ENCODE assay signal across 8 cellular contexts in genomic region chr7:43673243-43673976, GRCh38. TPM values are rescaled to one million over a fixed set of nuclear protein-coding genes. Genes with fewer than 3 reads are reported as not detected.
DNase-seq lines count a peak whose midpoint lies in the region; ATAC-seq, FAIRE-seq and TF ChIP-seq lines count a peak whose summit lies in the region.
"Not testable (repeated sequence)": the region's sequence is repeated elsewhere in the genome, so short reads cannot be mapped to it uniquely, and the experiment has no call there.

No MANE protein-coding gene starts in this region.

- H3K79me2 ChIP-seq in Karpas-422 (ENCODE audit: low read length) (peaks cover 94% of the 10 kb centered on the region), endothelial cell of umbilical vein (ENCODE audit: control insufficient read depth, insufficient read depth, low read length) (peaks cover 37% of the 10 kb centered on the region), HepG2 (ENCODE audit: insufficient read depth, low read length) (peaks cover 90% of the 10 kb centered on the region)

- POLR2A ChIA-PET in A673 (lab: Charles Lee; ENCODE audit: low non-redundant PET); endothelial cell of umbilical vein (lab: Charles Lee): not testable (repeated sequence)
- POLR2A ChIA-PET in HepG2 (lab: Yijun Ruan, JAX): interaction anchor here (1.1 kb wide), 1 partner anchor 89 kb away, joined by 3 read pairs; no protein-coding TSS in a partner anchor

- not testable (repeated sequence) for H3K9me1 ChIP-seq in endothelial cell of umbilical vein (replicated peaks; ENCODE audit: control insufficient read depth, extremely low read depth, insufficient read depth, low read length)

- not testable (repeated sequence) for H2AFZ ChIP-seq in Karpas-422 (ENCODE audit: low read length); endothelial cell of umbilical vein (ENCODE audit: low read depth, low read length); HepG2 (ENCODE audit: low read length)

- not testable (repeated sequence) for H3K27me3 ChIP-seq in A673 (replicated peaks; ENCODE audit: insufficient read depth, low read depth, low read length, poor library complexity); Karpas-422 (ENCODE audit: low read length); endothelial cell of umbilical vein (ENCODE audit: control insufficient read depth in 2 of 2, insufficient read depth in 2 of 2, low read length in 2 of 2); HepG2 (ENCODE audit: control insufficient read depth in 1 of 2, insufficient read depth in 2 of 2, low read length in 2 of 2); stomach

- not testable (repeated sequence) for H3K9ac ChIP-seq in Karpas-422 (ENCODE audit: low read length); endothelial cell of umbilical vein (replicated peaks; ENCODE audit: extremely low read depth, insufficient read depth, low read length); HepG2 (ENCODE audit: insufficient read depth, low read depth, low read length)

- not testable (repeated sequence) for H3K27ac ChIP-seq in A673 (ENCODE audit: low read depth, low read length, poor library complexity, severe bottlenecking)
- peak overlapping the region; percentile 25; the same call in 1 of the 2 replicates for H3K27ac ChIP-seq in Karpas-422 (ENCODE audit: low read length)
- peak overlapping the region; percentile 64 for H3K27ac ChIP-seq in endothelial cell of umbilical vein (ENCODE audit: insufficient read depth, low read depth, low read length)
- peak overlapping the region; percentile 69 for H3K27ac ChIP-seq in HepG2 (ENCODE audit: extremely low read length, insufficient read depth, low read length)
- H3K27ac ChIP-seq in stomach: peak overlapping the region in 3 of 5 donors; percentile 60 to 68 (median 62)

- intact Hi-C loops in A673 (cut with micrococcal nuclease; ENCODE audit: unreplicated experiment); endothelial cell of umbilical vein (cut with micrococcal nuclease); HepG2 (cut with micrococcal nuclease; ENCODE audit: unreplicated experiment); stomach (cut with DNase I; ENCODE audit: low total_unique reads): not testable (repeated sequence)

- peaks cover 11% of the 10 kb centered on the region for H3K9me3 ChIP-seq in A673 (ENCODE audit: low read depth, low read length, poor library complexity, severe bottlenecking)
- peaks cover 13% of the 10 kb centered on the region for H3K9me3 ChIP-seq in Karpas-422 (ENCODE audit: low read length)
- H3K9me3 ChIP-seq in endothelial cell of umbilical vein (replicated peaks; ENCODE audit: control insufficient read depth, insufficient read depth, low read length); HepG2 (ENCODE audit: low read length); stomach: not testable (repeated sequence)

- ATAC-seq in HepG2: not testable (repeated sequence)

- CTCF ChIA-PET in A673 (lab: Charles Lee): interaction anchor here (0.9 kb wide), 1 partner anchor 90 kb away, joined by 3 read pairs; the partner anchor contains the start of gene STK17A
- CTCF ChIA-PET in endothelial cell of umbilical vein (lab: Charles Lee): interaction anchor here (0.9 to 1.6 kb wide), 5 partner anchors 9 to 91 kb away, joined by 3 to 4 read pairs (median 3); partner anchors contain the start of gene STK17A
- CTCF ChIA-PET in HepG2 (lab: Yijun Ruan, JAX; ENCODE audit: low intra/inter-chr PET ratio, low total read pairs): not testable (repeated sequence)

- BruUV-seq in A673 (replicated peaks; lab: Mats Ljungman, UMichigan); endothelial cell of umbilical vein (replicated peaks; lab: Mats Ljungman, UMichigan); HepG2 (replicated peaks; lab: Mats Ljungman, UMichigan): not testable (repeated sequence)

- FAIRE-seq in GM18507 (lab: Jason Lieb, UNC) (peak; percentile 66), RCC 7860 (lab: Jason Lieb, UNC) (peak; percentile 97)
- not testable (repeated sequence) for FAIRE-seq in endothelial cell of umbilical vein (lab: Jason Lieb, UNC); HepG2 (lab: Jason Lieb, UNC)

- not testable (repeated sequence) for TF ChIP-seq EP300 in HepG2 (IDR thresholded peaks at IDR 0.05; ENCODE audit: low read depth in 2 of 2, low read length in 2 of 2); HepG2 (CRISPR knock-in tag; IDR thresholded peaks at IDR 0.05; ENCODE audit: borderline replicate concordance); stomach (IDR thresholded peaks at IDR 0.05)

- not testable (repeated sequence) for TF ChIP-seq RAD21 in HepG2 (CRISPR knock-in tag; IDR thresholded peaks at IDR 0.05)

- not testable (repeated sequence) for H3K4me3 ChIP-seq in A673 (ENCODE audit: low read depth, low read length, poor library complexity, severe bottlenecking); astrocyte of the cerebellum (ENCODE audit: low read depth, low read length); endothelial cell of umbilical vein (replicated peaks in 1 of 3; ENCODE audit: insufficient read depth in 1 of 3, low read depth in 1 of 3, low read length in 3 of 3); HepG2 (replicated peaks in 1 of 3; ENCODE audit: insufficient read depth in 1 of 3, low read depth in 2 of 3, low read length in 3 of 3); stomach
- H3K4me3 ChIP-seq in Karpas-422 (ENCODE audit: low read length): 0 out of 2 replicates have a peak overlapping the region, but pooled peaks have one; percentile 16

- dilution Hi-C loops in endothelial cell of umbilical vein (cut with MboI; ENCODE audit: extremely low pct_ligation_motif_present, low sequenced_read_pairs): not testable (repeated sequence)

- H3K4me2 ChIP-seq in Karpas-422 (ENCODE audit: low read depth, low read length, poor library complexity, severe bottlenecking); endothelial cell of umbilical vein (ENCODE audit: insufficient read depth, low read length); HepG2 (ENCODE audit: low read depth, low read length): not testable (repeated sequence)

- not testable (repeated sequence) for TF ChIP-seq POLR2A in endothelial cell of umbilical vein (IDR thresholded peaks at IDR 0.05; ENCODE audit: low read depth, low read length); HepG2 (IDR thresholded peaks at IDR 0.05; ENCODE audit: insufficient read depth in 1 of 2, low read depth in 2 of 2, low read length in 2 of 2); stomach (IDR thresholded peaks at IDR 0.05)

- not testable (repeated sequence) for H3K4me1 ChIP-seq in A673 (ENCODE audit: insufficient read depth, low read length, poor library complexity, severe bottlenecking)
- H3K4me1 ChIP-seq in Karpas-422 (ENCODE audit: low read length): peaks cover 21% of the 10 kb centered on the region
- peaks cover 22% of the 10 kb centered on the region for H3K4me1 ChIP-seq in endothelial cell of umbilical vein (ENCODE audit: control insufficient read depth, extremely low read depth, insufficient read depth, low read length)
- peaks cover 34% of the 10 kb centered on the region for H3K4me1 ChIP-seq in HepG2 (ENCODE audit: insufficient read depth, low read length)
- H3K4me1 ChIP-seq in stomach: peaks cover 0 to 45% (median 11%) of the 10 kb centered on the region in 4 donors

- not testable (repeated sequence) for H3K36me3 ChIP-seq in A673 (ENCODE audit: insufficient read depth, low read length, poor library complexity, severe bottlenecking); Karpas-422 (ENCODE audit: insufficient read depth, low read length); endothelial cell of umbilical vein (ENCODE audit: control insufficient read depth in 2 of 2, extremely low read depth in 1 of 2, insufficient read depth in 2 of 2, low read length in 2 of 2); HepG2 (replicated peaks in 1 of 2; ENCODE audit: control insufficient read depth in 1 of 2, insufficient read depth in 2 of 2, low read length in 2 of 2); stomach

- DNase-seq in A673 (ENCODE audit: low spot score) (peak; percentile 11), Karpas-422 (peak; percentile 69), RCC 7860 (ENCODE audit: low spot score) (peak; percentile 70), astrocyte of the cerebellum (ENCODE audit: low read depth) (peak; percentile 42)
- DNase-seq in GM18507 (ENCODE audit: extremely low spot score, insufficient read length, low read depth); endothelial cell of umbilical vein (ENCODE audit: low read depth, low spot score); HepG2 (ENCODE audit: low spot score); stomach: not testable (repeated sequence)

- in situ Hi-C loops in astrocyte of the cerebellum (cut with HindIII; ENCODE audit: low sequenced_read_pairs); HepG2 (cut with HindIII; ENCODE audit: extremely low pct_ligation_motif_present, low pct_unique_long_range_greater_than_20kb): not testable (repeated sequence)

- TF ChIP-seq CTCF in A673 (conservative IDR thresholded peaks at IDR 0.05; ENCODE audit: low read depth, low read length); astrocyte of the cerebellum (IDR thresholded peaks at IDR 0.05; ENCODE audit: low read depth, low read length, missing control alignments); endothelial cell of umbilical vein (IDR thresholded peaks at IDR 0.05; ENCODE audit: extremely low read depth in 1 of 2, insufficient read depth in 1 of 2, low read depth in 1 of 2, low read length in 2 of 2); HepG2 (CRISPR knock-in tag; IDR thresholded peaks at IDR 0.05); stomach (IDR thresholded peaks at IDR 0.05): not testable (repeated sequence)

- not testable (repeated sequence) for H3K9me2 ChIP-seq in Karpas-422 (replicated peaks; ENCODE audit: insufficient read depth, low read length)

- not testable (repeated sequence) for H4K20me1 ChIP-seq in Karpas-422 (ENCODE audit: insufficient read depth, low read depth, low read length); endothelial cell of umbilical vein (replicated peaks; ENCODE audit: control insufficient read depth, extremely low read depth, insufficient read depth, low read length); HepG2 (ENCODE audit: insufficient read depth, low read length)

- 87% methylated on average over 5 of the region's 5 CpGs for WGBS in HepG2 (ENCODE audit: low lambda C conversion rate)
- 76 to 94% (median 88%) methylated on average over 5 of the region's 5 CpGs for WGBS in stomach, 5 donors

RNA-seq across cellular contexts. Expression of gene COA1, which starts 55.9 kb away (rescaled TPM):
- total RNA-seq in A673 (2021) (105 and 115 TPM in 2 replicates), endothelial cell of umbilical vein (55.1 and 58.0 TPM in 2 replicates), HepG2 (2016; rRNA removed; fragmentation: Illumina TruSeq; extraction: Trizol) (65.7 and 73.8 TPM in 2 replicates), stomach (100 to 1,000 TPM in 1 of 5 donors, 10 to 100 TPM in 4; 13.9 to 184 (median 95.3) TPM)
- 60.2 TPM in 2 replicates for total RNA-seq in Karpas-422 (2014; rRNA removed; shearing (Covaris generic); ENCODE audit: low replicate concordance)
- polyA plus RNA-seq in endothelial cell of umbilical vein (24.8 and 38.1 TPM in 2 replicates), HepG2 (2011; rRNA removed) (32.1 and 33.2 TPM in 2 replicates), stomach (10 to 100 TPM; 44.7 to 55.1 (median 46.6) TPM)
- 21.7 and 24.3 TPM in 2 replicates for polyA plus RNA-seq in endothelial cell of umbilical vein (2011; cell fraction: cytosol; rRNA removed)
- polyA plus RNA-seq in endothelial cell of umbilical vein (2011; cell fraction: nucleus; rRNA removed): 52.7 and 53.5 TPM in 2 replicates
- polyA plus RNA-seq in endothelial cell of umbilical vein (2012): 38.3 and 57.1 TPM in 2 replicates
- polyA minus RNA-seq in endothelial cell of umbilical vein: 68.0 and 68.7 TPM in 2 replicates
- 30.3 TPM for polyA minus RNA-seq in endothelial cell of umbilical vein (2011; cell fraction: cytosol; rRNA and poly(A)+ RNA removed)
- 81.5 and 105 TPM in 2 replicates for polyA minus RNA-seq in endothelial cell of umbilical vein (2011; cell fraction: nucleus; rRNA and poly(A)+ RNA removed)
- 55.7 and 58.2 TPM in 2 replicates for total RNA-seq in HepG2 (2016; cell fraction: cytosol; rRNA removed; fragmentation: Illumina TruSeq; extraction: Trizol; ENCODE audit: low read depth)
- 70.5 and 77.2 TPM in 2 replicates for total RNA-seq in HepG2 (2016; cell fraction: insoluble cytoplasmic fraction; rRNA removed; fragmentation: Illumina TruSeq; extraction: Trizol)
- total RNA-seq in HepG2 (2016; cell fraction: membrane; rRNA removed; fragmentation: Illumina TruSeq; extraction: Trizol): 72.3 and 77.3 TPM in 2 replicates
- total RNA-seq in HepG2 (2016; cell fraction: nucleus; rRNA removed; fragmentation: Illumina TruSeq; extraction: Trizol): 76.7 and 96.2 TPM in 2 replicates
- 26.3 and 35.6 TPM in 2 replicates for polyA plus RNA-seq in HepG2 (2011; cell fraction: cytosol; rRNA removed)
- 25.4 and 32.3 TPM in 2 replicates for polyA plus RNA-seq in HepG2 (2011; cell fraction: nucleus; rRNA removed)
- 50.0 and 53.2 TPM in 2 replicates for polyA plus RNA-seq in HepG2 (2012)
- polyA plus RNA-seq in HepG2 (2016; cell fraction: cytosol; fragmentation: Illumina TruSeq; extraction: Trizol; ENCODE audit: low read depth): 44.5 and 61.1 TPM in 2 replicates
- polyA plus RNA-seq in HepG2 (2016; cell fraction: insoluble cytoplasmic fraction; fragmentation: Illumina TruSeq; extraction: Trizol; ENCODE audit: low read depth): 79.5 and 94.9 TPM in 2 replicates
- polyA plus RNA-seq in HepG2 (2016; cell fraction: membrane; fragmentation: Illumina TruSeq; extraction: Trizol; ENCODE audit: low read depth): 74.5 and 82.3 TPM in 2 replicates
- 75.3 and 81.4 TPM in 2 replicates for polyA plus RNA-seq in HepG2 (2016; cell fraction: nucleus; fragmentation: Illumina TruSeq; extraction: Trizol; ENCODE audit: insufficient read depth, low read depth)
- polyA minus RNA-seq in HepG2 (2011; rRNA and poly(A)+ RNA removed; ENCODE audit: low replicate concordance): 53.0 and 124 TPM in 2 replicates
- 14.2 and 15.8 TPM in 2 replicates for polyA minus RNA-seq in HepG2 (2011; cell fraction: cytosol; rRNA and poly(A)+ RNA removed)
- polyA minus RNA-seq in HepG2 (2011; cell fraction: nucleus; rRNA and poly(A)+ RNA removed): 105 and 106 TPM in 2 replicates
